In the genomic region with DNA sequence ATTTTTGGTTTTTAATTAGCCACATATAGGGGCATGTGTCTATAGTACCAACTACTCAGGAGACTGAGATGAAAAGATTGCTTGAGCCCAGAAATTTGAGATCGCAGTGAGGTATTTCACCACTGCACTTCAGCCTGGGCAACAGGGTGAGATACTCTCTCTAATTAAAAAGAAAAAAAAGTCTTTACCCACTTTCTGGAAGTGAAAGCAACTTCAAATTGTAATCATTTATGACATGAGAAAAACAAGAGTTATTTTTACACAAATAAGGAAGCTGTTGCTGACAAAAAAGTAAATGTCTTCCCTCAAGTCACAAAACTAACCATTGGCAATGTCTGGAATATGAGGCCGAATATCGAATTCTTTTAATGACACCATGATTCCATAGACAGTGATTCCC, we compare ENCODE assay signal across 22 cellular contexts.
DNase-seq lines count a peak whose midpoint lies in the region; ATAC-seq and TF ChIP-seq lines count a peak whose summit lies in the region.
"Had no signal": no experiment of that assay in that cellular context is flagged by ENCODE, and none has a peak within 500 bp of the region (broad histone marks: within the 10 kb centered on the region; RNA-seq: fewer than 3 reads in every experiment).

No MANE protein-coding gene starts in this region.

- H3K27ac ChIP-seq in 22Rv1: peak overlapping the region; percentile 99
- peak overlapping the region; percentile 96 for H3K27ac ChIP-seq in VCaP
- H3K27ac ChIP-seq: KMS-11, RWPE1 had no signal

- H3K9me3 Mint-ChIP-seq in glutamatergic neuron (ENCODE audit: unreplicated experiment): no peaks in the 10 kb centered on the region

- no peaks in the 10 kb centered on the region for H3K27me3 Mint-ChIP-seq in glutamatergic neuron (ENCODE audit: unreplicated experiment)

- ATAC-seq in HG03159 (IDR thresholded peaks at IDR 0.05; ENCODE audit: unreplicated experiment): no peak

- H3K4me1 Mint-ChIP-seq in glutamatergic neuron (ENCODE audit: low read depth, unreplicated experiment): peaks cover 3% of the 10 kb centered on the region
- H3K4me1 Mint-ChIP-seq: CD4-positive, alpha-beta memory T cell had no signal

- DNase-seq in CD1c-positive myeloid dendritic cell (ENCODE audit: extremely low spot score) (peak; percentile 54), NOMO-1 (lab: John Stamatoyannopoulos, UW; ENCODE audit: unreplicated experiment in 2 of 2) (peak; percentile 21 to 78), glutamatergic neuron (no peak), DMS 273 treated with DMSO at 0.1 percent for 48 hours (lab: John Stamatoyannopoulos, UW) (no peak), GM19240 (ENCODE audit: insufficient read length, low spot score) (no peak)
- DNase-seq: AML-193; CD4-positive, alpha-beta memory T cell; DMS153; NCI-H1105; NCI-H146; NCI-H2029 treated with DMSO at 0.1 percent for 48 hours; NCI-H345; NCI-H524 treated with DMSO at 0.1 percent for 48 hours; NCI-H82; SHP77 treated with DMSO at 0.1 percent for 48 hours; SK-N-SH; T-helper 2 cell had no signal

- H3K27ac Mint-ChIP-seq in glutamatergic neuron (ENCODE audit: unreplicated experiment): no peak overlapping the region
- H3K27ac Mint-ChIP-seq: CD4-positive, alpha-beta memory T cell had no signal

- H3K36me3 Mint-ChIP-seq in glutamatergic neuron (ENCODE audit: unreplicated experiment): no peaks in the 10 kb centered on the region
- H3K36me3 Mint-ChIP-seq: CD4-positive, alpha-beta memory T cell had no signal

- TF ChIP-seq CTCF in 22Rv1 (IDR thresholded peaks at IDR 0.05): no peak
- no peak for TF ChIP-seq CTCF in VCaP (conservative IDR thresholded peaks at IDR 0.05)
- TF ChIP-seq CTCF in glutamatergic neuron (IDR thresholded peaks at IDR 0.05; ENCODE audit: partially characterized antibody, unreplicated experiment): no peak

- no peak overlapping the region for H3K4me3 Mint-ChIP-seq in glutamatergic neuron (ENCODE audit: unreplicated experiment)
- H3K4me3 Mint-ChIP-seq: CD4-positive, alpha-beta memory T cell had no signal

Comparison
In these comparisons a context has a peak if more than half of its experiments do, and no peak if none do; other contexts are left out.
1. DNase-seq: peak in CD1c-positive myeloid dendritic cell (single experiment) and NOMO-1 (2 of 2); none in glutamatergic neuron (single experiment), DMS 273 treated with DMSO at 0.1 percent for 48 hours (single experiment) and GM19240 (single experiment).